8 cellular contexts compared by ENCODE assay signal in genomic region chr10:13099144-13099665, GRCh38. TPM values are rescaled to one million over a fixed set of nuclear protein-coding genes. Genes with fewer than 3 reads are reported as not detected.
DNase-seq lines count a peak whose midpoint lies in the region; ATAC-seq and TF ChIP-seq lines count a peak whose summit lies in the region.

No MANE protein-coding gene starts in this region.

- no peaks in the 10 kb centered on the region for H3K36me3 ChIP-seq in esophagus (ENCODE audit: control insufficient read depth in 2 of 2, insufficient read depth in 2 of 2, low read length in 1 of 2)

- peak; percentile 76 for TF ChIP-seq CTCF in C4-2B (conservative IDR thresholded peaks at IDR 0.05)

- H3K4me1 ChIP-seq in esophagus (ENCODE audit: control insufficient read depth in 2 of 2, insufficient read depth in 2 of 2, low read length in 1 of 2): peaks cover 0 to 4% of the 10 kb centered on the region in 2 donors

- H3K27ac ChIP-seq in C4-2B: peak overlapping the region; percentile 32; the same call in 1 of the 2 replicates
- H3K27ac ChIP-seq in esophagus (ENCODE audit: low read depth in 2 of 2, low read length in 1 of 2): peak overlapping the region; percentile 91 to 97

- WGBS in esophagus, 2 donors: 2 to 3% methylated on average over 13 of the region's 14 CpGs

- peak overlapping the region; percentile 88 to 89 for H3K4me3 ChIP-seq in esophagus (ENCODE audit: low read depth in 1 of 2, low read length in 2 of 2)

- H3K9me3 ChIP-seq in esophagus (ENCODE audit: control insufficient read depth in 2 of 2, insufficient read depth in 1 of 2, low read depth in 1 of 2, low read length in 1 of 2): no peaks in the 10 kb centered on the region

- DNase-seq in NCI-H526 (lab: John Stamatoyannopoulos, UW): peak; percentile 40 to 74
- peak; percentile 65 for DNase-seq in activated CD8-positive, alpha-beta memory T cell treated with anti-CD3 and anti-CD28 coated beads, Interleukin-2, amount 50 U/mL, for 48 hours
- peak; percentile 47 for DNase-seq in mucosa of gallbladder (ENCODE audit: low spot score)
- DNase-seq in superior temporal gyrus (ENCODE audit: extremely low spot score): peak; percentile 85

- ATAC-seq in GM19035 (IDR thresholded peaks at IDR 0.05; ENCODE audit: unreplicated experiment) (peak; percentile 31), HG03196 (IDR thresholded peaks at IDR 0.05; ENCODE audit: unreplicated experiment) (peak; percentile 32)

- no peaks in the 10 kb centered on the region for H3K27me3 ChIP-seq in esophagus (ENCODE audit: control insufficient read depth in 1 of 2, insufficient read depth in 2 of 2, low read length in 2 of 2)

RNA-seq across cellular contexts. Expression of gene OPTN, which starts 0.8 kb away (rescaled TPM):
- 10 to 100 TPM; 29.1 to 34.2 TPM for polyA plus RNA-seq in esophagus
- 70.3 TPM for total RNA-seq in mucosa of gallbladder

Comparison
In these comparisons a context has a peak if more than half of its experiments do, and no peak if none do; other contexts are left out.
1. Peak in every context shown above with its lines: DNase-seq, ATAC-seq, H3K4me3 ChIP-seq and H3K27ac ChIP-seq.